ENCODE assay signal across 29 cellular contexts in genomic region chr15:50519740-50520425, GRCh38. TPM values are rescaled to one million over a fixed set of nuclear protein-coding genes. Genes with fewer than 3 reads are reported as not detected.
DNase-seq lines count a peak whose midpoint lies in the region; ATAC-seq, FAIRE-seq and TF ChIP-seq lines count a peak whose summit lies in the region.
"Had no signal": no experiment of that assay in that cellular context is flagged by ENCODE, and none has a peak within 500 bp of the region (broad histone marks: within the 10 kb centered on the region; RNA-seq: fewer than 3 reads in every experiment).

No MANE protein-coding gene starts in this region.

- no peak overlapping the region for H2BK15ac ChIP-seq in IMR-90 (ENCODE audit: low read depth, low read length)

- no peak overlapping the region for H3K23ac ChIP-seq in IMR-90 (ENCODE audit: low read depth, low read length)

- intact Hi-C loops in IMR-90 (cut with micrococcal nuclease) = no loop called here
- intact Hi-C loops in CD14-positive monocyte (cut with micrococcal nuclease) = no loop called here
- intact Hi-C loops in tibial artery (cut with DNase I; ENCODE audit: low total_unique reads) = no loop called here
- intact Hi-C loops in kidney (cut with DNase I) = no loop called here

- no peak overlapping the region for H3K27ac ChIP-seq in IMR-90 (ENCODE audit: insufficient read depth, low read length)
- no peak overlapping the region for H3K27ac ChIP-seq in right atrium auricular region
- H3K27ac ChIP-seq in tibial artery = no peak overlapping the region
- H3K27ac ChIP-seq in kidney (ENCODE audit: low read depth in 2 of 2, low read length in 2 of 2) = no peak overlapping the region
- H3K27ac ChIP-seq: PC-9 had no signal

- no peak overlapping the region for H2AK9ac ChIP-seq in IMR-90 (replicated peaks; ENCODE audit: low read depth, low read length, poor library complexity)

- H2BK5ac ChIP-seq in IMR-90 (ENCODE audit: low read depth, low read length, poor library complexity, severe bottlenecking) = no peak overlapping the region

- no peak overlapping the region for H4K91ac ChIP-seq in IMR-90 (ENCODE audit: insufficient read depth, low read depth, low read length)

- H3K9me3 Mint-ChIP-seq in mesothelial cell of epicardium (peaks cover 13% of the 10 kb centered on the region), CD14-positive monocyte (peaks cover 4 to 16% (median 8%) of the 10 kb centered on the region in 7 donors)

- BruUV-seq in IMR-90 (replicated peaks; lab: Mats Ljungman, UMichigan) = no TSS peak

- WGBS in IMR-90 (ENCODE audit: extremely low coverage in 2 of 2, insufficient read length in 1 of 2), 2 experiments = no CpG with 5 or more reads among the region's 7 CpGs

- H3K27me3 ChIP-seq in IMR-90 (ENCODE audit: control insufficient read depth, insufficient read depth, low read length) (peaks cover 1% of the 10 kb centered on the region; the same call in 1 of the 2 replicates), right atrium auricular region (no peaks in the 10 kb centered on the region), tibial artery (no peaks in the 10 kb centered on the region)

- H2BK20ac ChIP-seq in IMR-90 (ENCODE audit: low read depth, low read length) = no peak overlapping the region

- no peak overlapping the region for H2AK5ac ChIP-seq in IMR-90 (ENCODE audit: low read depth, low read length)

- FAIRE-seq in kidney (lab: Jason Lieb, UNC) = no peak
- FAIRE-seq: G401.6 had no signal

- H3K27ac Mint-ChIP-seq in mesothelial cell of epicardium = peak overlapping the region; percentile 21
- H3K27ac Mint-ChIP-seq in CD14-positive monocyte = peak overlapping the region in 1 of 7 donors; percentile 58
- H3K27ac Mint-ChIP-seq: CD4-positive, CD25-positive, alpha-beta regulatory T cell had no signal

- CTCF ChIA-PET in IMR-90 (lab: Yijun Ruan, JAX) = no interaction called here

- no peak for TF ChIP-seq CTCF in IMR-90 (conservative IDR thresholded peaks at IDR 0.05; ENCODE audit: low read depth, low read length)
- no peak for TF ChIP-seq CTCF in mesothelial cell of epicardium (IDR thresholded peaks at IDR 0.05; ENCODE audit: unreplicated experiment)
- no peak for TF ChIP-seq CTCF in right atrium auricular region (IDR thresholded peaks at IDR 0.05)
- no peak for TF ChIP-seq CTCF in CD14-positive monocyte (IDR thresholded peaks at IDR 0.05)
- TF ChIP-seq CTCF in tibial artery (IDR thresholded peaks at IDR 0.05) = no peak
- TF ChIP-seq CTCF in kidney (IDR thresholded peaks at IDR 0.05; ENCODE audit: borderline replicate concordance, extremely low read depth, insufficient read depth) = no peak

- peak overlapping the region; percentile 51 for H2AFZ ChIP-seq in IMR-90 (replicated peaks; ENCODE audit: low read length, poor library complexity)
- H2AFZ ChIP-seq: PC-9 had no signal

- DNase-seq in Daoy (ENCODE audit: low read depth) = peak; percentile 72
- DNase-seq in IMR-90 = peak; percentile 11
- DNase-seq in dermis microvascular lymphatic vessel endothelial cell (ENCODE audit: low read depth in 2 of 2) = peak; percentile 11 to 52
- DNase-seq in mesothelial cell of epicardium (ENCODE audit: low spot score in 2 of 2, unreplicated experiment in 2 of 2) = no peak
- no peak for DNase-seq in right atrium auricular region (ENCODE audit: low spot score)
- no peak for DNase-seq in CD14-positive monocyte (ENCODE audit: low spot score)
- no peak for DNase-seq in tibial artery
- no peak for DNase-seq in kidney
- DNase-seq: CD4-positive, CD25-positive, alpha-beta regulatory T cell; DMS153; DND-41; GOT3; HCEC 1CT; KG1; NCI-H1092; NCI-H1417 treated with DMSO at 0.1 percent for 48 hours; NCI-H1694 treated with DMSO at 0.1 percent for 48 hours; NCI-H2081 treated with DMSO at 0.1 percent for 48 hours; NCI-H2171; NCI-H345; NCI-H510A treated with DMSO at 0.1 percent for 48 hours; NCI-H774; PC-9; Right ventricle myocardium superior; RPMI8226 had no signal

- H3K4me1 ChIP-seq in IMR-90 (ENCODE audit: control insufficient read depth, insufficient read depth, low read length) (no peaks in the 10 kb centered on the region), right atrium auricular region (no peaks in the 10 kb centered on the region), tibial artery (no peaks in the 10 kb centered on the region), kidney (ENCODE audit: control insufficient read depth in 1 of 2, insufficient read depth in 1 of 2, low read depth in 1 of 2, low read length in 2 of 2) (no peaks in the 10 kb centered on the region)

- no peak overlapping the region for H3K4me3 ChIP-seq in IMR-90 (ENCODE audit: insufficient read depth, low read depth, low read length)
- H3K4me3 ChIP-seq in right atrium auricular region = no peak overlapping the region
- no peak overlapping the region for H3K4me3 ChIP-seq in tibial artery
- no peak overlapping the region for H3K4me3 ChIP-seq in kidney (ENCODE audit: low read length in 2 of 2)
- H3K4me3 ChIP-seq: PC-9 had no signal

- H3K36me3 ChIP-seq in IMR-90 (ENCODE audit: control insufficient read depth, insufficient read depth, low read length) (no peaks in the 10 kb centered on the region), right atrium auricular region (no peaks in the 10 kb centered on the region), tibial artery (no peaks in the 10 kb centered on the region), kidney (ENCODE audit: control insufficient read depth in 1 of 2, insufficient read depth in 2 of 2, low read length in 2 of 2) (no peaks in the 10 kb centered on the region)

- no peaks in the 10 kb centered on the region for H3K9me1 ChIP-seq in IMR-90 (ENCODE audit: insufficient read depth, low read length)

- POLR2A ChIA-PET in IMR-90 (lab: Charles Lee; ENCODE audit: unreplicated experiment) = no interaction called here

- H3K4me1 Mint-ChIP-seq in mesothelial cell of epicardium (no peaks in the 10 kb centered on the region), CD14-positive monocyte (no peaks in the 10 kb centered on the region)
- H3K4me1 Mint-ChIP-seq: CD4-positive, CD25-positive, alpha-beta regulatory T cell had no signal

- ATAC-seq in IMR-90 (ENCODE audit: low read depth) = no peak

- no peak overlapping the region for H3K14ac ChIP-seq in IMR-90 (replicated peaks; ENCODE audit: low read depth, low read length)

- H3K36me3 Mint-ChIP-seq in mesothelial cell of epicardium = peaks cover 7% of the 10 kb centered on the region
- no peaks in the 10 kb centered on the region for H3K36me3 Mint-ChIP-seq in CD14-positive monocyte

- no peak overlapping the region for H3K56ac ChIP-seq in IMR-90 (ENCODE audit: extremely low read depth, insufficient read depth, low read length)

- H3K27me3 Mint-ChIP-seq in mesothelial cell of epicardium (ENCODE audit: low read depth) = no peaks in the 10 kb centered on the region
- H3K27me3 Mint-ChIP-seq in CD14-positive monocyte (ENCODE audit: low read depth in 3 of 3) = peaks cover 0 to 2% (median 2%) of the 10 kb centered on the region in 3 donors
- H3K27me3 Mint-ChIP-seq: CD4-positive, CD25-positive, alpha-beta regulatory T cell had no signal

- no peak overlapping the region for H3K4me3 Mint-ChIP-seq in mesothelial cell of epicardium
- H3K4me3 Mint-ChIP-seq in CD14-positive monocyte = no peak overlapping the region
- H3K4me3 Mint-ChIP-seq: CD4-positive, CD25-positive, alpha-beta regulatory T cell had no signal

- no peak overlapping the region for H4K5ac ChIP-seq in IMR-90 (ENCODE audit: low read depth, low read length)

- H3K4ac ChIP-seq in IMR-90 (ENCODE audit: low read depth, low read length) = no peak overlapping the region

- H3K79me1 ChIP-seq in IMR-90 (ENCODE audit: low read depth in 1 of 2, low read length in 2 of 2) = no peaks in the 10 kb centered on the region

- TF ChIP-seq RAD21 in IMR-90 (IDR thresholded peaks at IDR 0.05; ENCODE audit: low read length) = no peak

- in situ Hi-C loops in IMR-90 (cut with MboI; ENCODE audit: low sequenced_read_pairs) = no loop called here

- H3K9ac ChIP-seq in IMR-90 (ENCODE audit: low read depth, low read length) = no peak overlapping the region
- no peak overlapping the region for H3K9ac ChIP-seq in kidney (ENCODE audit: low read length in 2 of 2)

- no peak overlapping the region for H4K8ac ChIP-seq in IMR-90 (ENCODE audit: low read depth in 2 of 2, low read length in 2 of 2)

- no peaks in the 10 kb centered on the region for H3K9me3 ChIP-seq in IMR-90 (ENCODE audit: control insufficient read depth, insufficient read depth, low read length)
- H3K9me3 ChIP-seq in right atrium auricular region = peaks cover 0 to 4% of the 10 kb centered on the region in 2 donors
- H3K9me3 ChIP-seq in tibial artery = no peaks in the 10 kb centered on the region
- H3K9me3 ChIP-seq in kidney (ENCODE audit: control insufficient read depth in 1 of 2, low read length in 2 of 2) = no peaks in the 10 kb centered on the region

- TF ChIP-seq POLR2A in IMR-90 (IDR thresholded peaks at IDR 0.05; ENCODE audit: low read depth, low read length) = no peak

- no peaks in the 10 kb centered on the region for H4K20me1 ChIP-seq in IMR-90 (ENCODE audit: insufficient read depth, low read length)

- no peak overlapping the region for H3K4me2 ChIP-seq in IMR-90 (ENCODE audit: low read depth, low read length)
- H3K4me2 ChIP-seq: PC-9 had no signal

- no peak overlapping the region for H3K18ac ChIP-seq in IMR-90 (ENCODE audit: low read depth, low read length)

- no peak overlapping the region for H2BK120ac ChIP-seq in IMR-90 (ENCODE audit: low read depth, low read length)

- dilution Hi-C loops in IMR-90 (cut with HindIII; ENCODE audit: low sequenced_read_pairs, unreplicated experiment) = no loop called here

TF ChIP-seq in IMR-90, 13 proteins besides CTCF, POLR2A, EP300 and RAD21 (continues in another document):
- TF ChIP-seq MAFK (IDR thresholded peaks at IDR 0.05; ENCODE audit: low read depth, low read length) (no peak), SMC3 (IDR thresholded peaks at IDR 0.05; ENCODE audit: low read depth, low read length) (no peak), NFE2L2 (IDR thresholded peaks at IDR 0.05; ENCODE audit: low read depth, low read length) (no peak), BHLHE40 (IDR thresholded peaks at IDR 0.05; ENCODE audit: low read depth, low read length) (no peak), RCOR1 (IDR thresholded peaks at IDR 0.05; ENCODE audit: insufficient replicate concordance, low read length) (no peak), RFX5 (IDR thresholded peaks at IDR 0.05; ENCODE audit: low read depth, low read length) (no peak), MAZ (IDR thresholded peaks at IDR 0.05; ENCODE audit: borderline replicate concordance, low read depth, low read length) (no peak), CHD1 (IDR thresholded peaks at IDR 0.05; ENCODE audit: low read depth, low read length) (no peak), FOS (IDR thresholded peaks at IDR 0.05; ENCODE audit: low read depth, low read length) (no peak)

RNA-seq across cellular contexts. Expression of gene USP50, which starts 26.6 kb away (rescaled TPM):
- total RNA-seq in Daoy (2014; rRNA removed; shearing (Covaris generic)) = not detected in 2 replicates
- total RNA-seq in IMR-90 (2012; rRNA removed) (not detected in 2 replicates), dermis microvascular lymphatic vessel endothelial cell (not detected in 2 replicates), mesothelial cell of epicardium (0.61 to 1.5 TPM (median 1.2 TPM) in 3 replicates), right atrium auricular region (not detected), kidney (1.1 TPM)
- polyA plus RNA-seq in IMR-90 (2012; rRNA removed) (not detected in 2 replicates), CD14-positive monocyte (not detected), kidney (ENCODE audit: insufficient read depth, low read depth, low replicate concordance) (not detected)
- not detected in 2 replicates for polyA plus RNA-seq in IMR-90 (2012; cell fraction: cytosol; rRNA removed)
- not detected in 2 replicates for polyA plus RNA-seq in IMR-90 (2012; cell fraction: nucleus; rRNA removed; ENCODE audit: low replicate concordance)
- total RNA-seq: A172; CD4-positive, CD25-positive, alpha-beta regulatory T cell; PC-9; SK-MEL-5 had no signal
- polyA plus RNA-seq: BJ; CD4-positive, CD25-positive, alpha-beta regulatory T cell had no signal

Comparison
In these comparisons a context has a peak if more than half of its experiments do, and no peak if none do; other contexts are left out.
1. DNase-seq: peak in Daoy (single experiment), IMR-90 (single experiment) and dermis microvascular lymphatic vessel endothelial cell (2 of 2); none in mesothelial cell of epicardium (0 of 2), right atrium auricular region (single experiment), CD14-positive monocyte (single experiment), tibial artery (0 of 2) and kidney (single experiment).